ENCODE assay signal across 20 cellular contexts in genomic region chr11:121570453-121570852, GRCh38.
A peak's percentile ranks its signal among the peaks of the same experiment; 100 is the strongest.
DNase-seq lines count a peak whose midpoint lies in the region; ATAC-seq, FAIRE-seq and TF ChIP-seq lines count a peak whose summit lies in the region.
"Had no signal": no experiment of that assay in that cellular context is flagged by ENCODE, and none has a peak within 500 bp of the region (broad histone marks: within the 10 kb centered on the region; RNA-seq: fewer than 3 reads in every experiment).

No MANE protein-coding gene starts in this region.

- intact Hi-C loops in CD4-positive, alpha-beta T cell (cut with DNase I, micrococcal nuclease) = no loop called here
- intact Hi-C loops in lower leg skin (cut with DNase I; ENCODE audit: low total_unique reads) = no loop called here

- no peak for DNase-seq in CD4-positive, alpha-beta T cell
- no peak for DNase-seq in GM19239 (ENCODE audit: insufficient read length, low spot score)
- no peak for DNase-seq in memory B cell (ENCODE audit: low spot score in 2 of 2)
- DNase-seq in activated CD4-positive, CD25-positive, alpha-beta regulatory T cell (lab: John Stamatoyannopoulos, UW) = no peak
- no peak for DNase-seq in D721Med (ENCODE audit: insufficient read length, low spot score)
- DNase-seq in lower leg skin (ENCODE audit: low spot score in 2 of 2) = no peak
- DNase-seq: Calu3; CD4-positive, CD25-positive, alpha-beta regulatory T cell; DMS79; HFFc6; KG1; NCI-H1048; NCI-H1694; Right ventricle myocardium superior; T-cell had no signal

- CTCF ChIA-PET in CD4-positive, alpha-beta T cell (lab: Charles Lee) = no interaction called here

- no peak for TF ChIP-seq POLR2A in lower leg skin (IDR thresholded peaks at IDR 0.05)

- H3K4me1 ChIP-seq in OCI-LY1 (ENCODE audit: insufficient read depth, low read length, severe bottlenecking) = peaks cover 43% of the 10 kb centered on the region

- H3K9me3 Mint-ChIP-seq in CD4-positive, alpha-beta T cell = no peaks in the 10 kb centered on the region
- H3K9me3 Mint-ChIP-seq in memory B cell = no peaks in the 10 kb centered on the region
- H3K9me3 Mint-ChIP-seq: HFFc6, T-cell had no signal

- no peak overlapping the region for H3K9ac ChIP-seq in OCI-LY1 (ENCODE audit: low read length)

- 92 to 94% methylated on average over 3 of the region's 3 CpGs for WGBS in lower leg skin, 2 donors

- POLR2A ChIA-PET in CD4-positive, alpha-beta T cell (lab: Charles Lee) = interaction anchor here (0.7 kb wide), 1 partner anchor 118 kb away, joined by 3 read pairs; the partner anchor contains the start of gene SORL1

- peak overlapping the region; percentile 64 for H3K27ac Mint-ChIP-seq in CD4-positive, alpha-beta T cell
- peak overlapping the region; percentile 98 for H3K27ac Mint-ChIP-seq in memory B cell
- H3K27ac Mint-ChIP-seq: HFFc6 had no signal

- H3K4me3 ChIP-seq in OCI-LY1 (ENCODE audit: low read depth, low read length, poor library complexity, severe bottlenecking) (no peak overlapping the region), lower leg skin (ENCODE audit: low read depth, poor library complexity, severe bottlenecking) (no peak overlapping the region)
- H3K4me3 ChIP-seq: SK-N-MC had no signal

- no peak overlapping the region for H3K27ac ChIP-seq in CD4-positive, alpha-beta T cell (ENCODE audit: low read depth, low read length)
- peak overlapping the region; percentile 89 for H3K27ac ChIP-seq in OCI-LY1 (ENCODE audit: low read depth, low read length, poor library complexity, severe bottlenecking)
- H3K27ac ChIP-seq: SK-N-MC had no signal

- H3F3A ChIP-seq in OCI-LY1 (ENCODE audit: insufficient read depth, low read length) = no peaks in the 10 kb centered on the region

- H3K36me3 Mint-ChIP-seq in CD4-positive, alpha-beta T cell (ENCODE audit: low read depth) = peaks cover 97% of the 10 kb centered on the region
- peaks cover 10% of the 10 kb centered on the region for H3K36me3 Mint-ChIP-seq in memory B cell

- H3K27me3 ChIP-seq in CD4-positive, alpha-beta T cell (ENCODE audit: control insufficient read depth, insufficient read depth, low read length) = no peaks in the 10 kb centered on the region
- H3K27me3 ChIP-seq in OCI-LY1 (ENCODE audit: insufficient read depth, low read length) = no peaks in the 10 kb centered on the region

- no peaks in the 10 kb centered on the region for H3K9me2 ChIP-seq in OCI-LY1 (ENCODE audit: low read depth, low read length)

- H4K20me1 ChIP-seq in OCI-LY1 (ENCODE audit: insufficient read depth, low read length) = no peaks in the 10 kb centered on the region

- no peak overlapping the region; the same call in 1 of the 2 replicates for H3K4me2 ChIP-seq in OCI-LY1 (ENCODE audit: low read length)

- no peaks in the 10 kb centered on the region for H3K27me3 Mint-ChIP-seq in CD4-positive, alpha-beta T cell
- H3K27me3 Mint-ChIP-seq in memory B cell = peaks cover 21% of the 10 kb centered on the region
- H3K27me3 Mint-ChIP-seq: CD4-positive, CD25-positive, alpha-beta regulatory T cell; T-cell had no signal

- H3K4me3 Mint-ChIP-seq in CD4-positive, alpha-beta T cell = no peak overlapping the region
- no peak overlapping the region for H3K4me3 Mint-ChIP-seq in memory B cell
- H3K4me3 Mint-ChIP-seq: HFFc6, T-cell had no signal

- peak; percentile 76 for FAIRE-seq in GM19239 (lab: Jason Lieb, UNC)
- no peak for FAIRE-seq in D721Med (lab: Jason Lieb, UNC)
- FAIRE-seq: G401.6, H54, RCC 7860 had no signal

- H3K36me3 ChIP-seq in OCI-LY1 (ENCODE audit: insufficient read depth, low read length) = peaks cover 80% of the 10 kb centered on the region

- no peaks in the 10 kb centered on the region for H3K4me1 Mint-ChIP-seq in CD4-positive, alpha-beta T cell (ENCODE audit: low read depth)
- peaks cover 22% of the 10 kb centered on the region for H3K4me1 Mint-ChIP-seq in memory B cell

- no peak for TF ChIP-seq CTCF in CD4-positive, alpha-beta T cell (IDR thresholded peaks at IDR 0.05)
- TF ChIP-seq CTCF in OCI-LY1 (IDR thresholded peaks at IDR 0.05; ENCODE audit: low read length) (no peak), D721Med (IDR thresholded peaks at IDR 0.05; ENCODE audit: insufficient read depth, missing control alignments) (no peak), lower leg skin (IDR thresholded peaks at IDR 0.05) (no peak)

- H3K9me3 ChIP-seq in CD4-positive, alpha-beta T cell (ENCODE audit: control insufficient read depth, low read length) = no peaks in the 10 kb centered on the region
- H3K9me3 ChIP-seq in OCI-LY1 (ENCODE audit: low read length) = no peaks in the 10 kb centered on the region

- H2AFZ ChIP-seq in OCI-LY1 (ENCODE audit: low read length) = no peak overlapping the region

- H3K79me2 ChIP-seq in OCI-LY1 (ENCODE audit: insufficient read depth, low read length) = no peaks in the 10 kb centered on the region

- ATAC-seq in CD4-positive, alpha-beta T cell (ENCODE audit: poor library complexity) = no peak
- ATAC-seq in memory B cell (ENCODE audit: low read depth) = no peak
- ATAC-seq: T-cell had no signal
